Comparison of ENCODE assay signal across 39 cellular contexts in the genomic region with DNA sequence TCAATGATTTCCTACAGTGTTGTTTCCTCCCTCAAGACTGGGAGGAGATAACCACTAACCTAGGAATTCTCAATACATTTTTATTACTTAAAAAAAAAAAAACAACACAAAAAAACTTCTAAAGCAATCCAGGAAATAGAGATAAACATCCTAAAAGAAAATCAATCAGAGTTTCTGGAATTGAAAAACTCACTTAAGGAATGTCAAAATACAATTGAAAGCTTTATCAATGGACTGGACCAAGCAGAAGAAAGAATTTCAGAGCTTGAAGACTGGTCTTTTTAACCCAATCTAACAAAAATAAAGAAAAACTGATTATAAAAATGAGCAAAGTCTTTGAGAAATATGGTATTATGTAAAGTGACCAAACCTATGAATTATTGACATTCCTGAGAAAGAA.
"Had no signal": no experiment of that assay in that cellular context is flagged by ENCODE, and none has a peak within 500 bp of the region (broad histone marks: within the 10 kb centered on the region; RNA-seq: fewer than 3 reads in every experiment).

No MANE protein-coding gene starts in this region.

- H3K4me1 ChIP-seq: adrenal gland, ascending aorta, body of pancreas, breast epithelium had no signal

- H3K36me3 Mint-ChIP-seq: activated naive CD4-positive, alpha-beta T cell treated with anti-CD3 and anti-CD28 coated beads, Interleukin-2, amount 10 ng/mL, durations not matched to agents 7 days and 5 days; activated naive CD4-positive, alpha-beta T cell treated with anti-CD3 and anti-CD28 coated beads, Interleukin-2, amount 50 U/mL, for 24 hours; activated naive CD4-positive, alpha-beta T cell treated with anti-CD3 and anti-CD28 coated beads, Interleukin-2, amount 50 U/mL, for 72 hours; activated naive CD8-positive, alpha-beta T cell treated with anti-CD3 and anti-CD28 coated beads for 36 hours; activated naive CD8-positive, alpha-beta T cell treated with anti-CD3 and anti-CD28 coated beads, Interleukin-2, amount 10 ng/mL, durations not matched to agents 7 days and 5 days; brain had no signal

- H3K4me3 ChIP-seq: adrenal gland, ascending aorta, body of pancreas, breast epithelium, cardiac muscle cell had no signal

- ATAC-seq: activated naive CD4-positive, alpha-beta T cell treated with anti-CD3 and anti-CD28 coated beads, Interleukin-2, amount 50 U/mL, for 72 hours; activated naive CD8-positive, alpha-beta T cell treated with anti-CD3 and anti-CD28 coated beads, Interleukin-2, amount 50 U/mL, for 24 hours; activated T-cell treated with anti-CD3 and anti-CD28 coated beads, Interleukin-2, amount 50 U/mL, for 4 hours; activated T-cell treated with anti-CD3 and anti-CD28 coated beads, Interleukin-2, amount 50 U/mL, for 72 hours; activated T-helper 17 cell treated with anti-CD3 and anti-CD28 coated beads, Interleukin-2, amount 50 U/mL, for 72 hours; body of pancreas had no signal

- H3K4me1 Mint-ChIP-seq: activated naive CD4-positive, alpha-beta T cell treated with anti-CD3 and anti-CD28 coated beads, Interleukin-2, amount 10 ng/mL, durations not matched to agents 7 days and 5 days; activated naive CD4-positive, alpha-beta T cell treated with anti-CD3 and anti-CD28 coated beads, Interleukin-2, amount 50 U/mL, for 24 hours; activated naive CD8-positive, alpha-beta T cell treated with anti-CD3 and anti-CD28 coated beads for 36 hours; activated naive CD8-positive, alpha-beta T cell treated with anti-CD3 and anti-CD28 coated beads, Interleukin-2, amount 10 ng/mL, durations not matched to agents 7 days and 5 days; activated naive CD8-positive, alpha-beta T cell treated with anti-CD3 and anti-CD28 coated beads, Interleukin-2, amount 50 U/mL, for 24 hours; activated T-helper 17 cell treated with anti-CD3 and anti-CD28 coated beads, Interleukin-2, amount 50 U/mL, for 72 hours; brain; central memory CD8-positive, alpha-beta T cell had no signal

- H3K27ac ChIP-seq: adrenal gland, ascending aorta, body of pancreas, brain microvascular endothelial cell, breast epithelium, cardiac muscle cell had no signal

- H3K27ac Mint-ChIP-seq: activated naive CD4-positive, alpha-beta T cell treated with anti-CD3 and anti-CD28 coated beads, Interleukin-2, amount 10 ng/mL, durations not matched to agents 7 days and 5 days; activated naive CD4-positive, alpha-beta T cell treated with anti-CD3 and anti-CD28 coated beads, Interleukin-2, amount 50 U/mL, for 24 hours; activated naive CD4-positive, alpha-beta T cell treated with anti-CD3 and anti-CD28 coated beads, Interleukin-2, amount 50 U/mL, for 72 hours; activated naive CD8-positive, alpha-beta T cell; activated naive CD8-positive, alpha-beta T cell treated with anti-CD3 and anti-CD28 coated beads for 36 hours; activated naive CD8-positive, alpha-beta T cell treated with anti-CD3 and anti-CD28 coated beads, Interleukin-2, amount 10 ng/mL, durations not matched to agents 7 days and 5 days; activated naive CD8-positive, alpha-beta T cell treated with anti-CD3 and anti-CD28 coated beads, Interleukin-2, amount 50 U/mL, for 24 hours; activated T-cell treated with anti-CD3 and anti-CD28 coated beads, Interleukin-2, amount 50 U/mL, for 24 hours; activated T-cell treated with anti-CD3 and anti-CD28 coated beads, Interleukin-2, amount 50 U/mL, for 72 hours; activated T-helper 1 cell treated with anti-CD3 and anti-CD28 coated beads, Interleukin-12 subunit alpha, Interleukin-12 subunit beta, Interleukin-2, Interleukin-4 antibody, amounts not matched to agents 30 ng/mL and 10 ng/mL and 1 ng/mL, durations not matched to agents 14 hours and 24 hours and 36 hours; activated T-helper 17 cell treated with anti-CD3 and anti-CD28 coated beads, Interleukin-2, amount 50 U/mL, for 72 hours; activated T-helper 2 cell treated with anti-CD3 and anti-CD28 coated beads, Interferon-gamma antibody, Interleukin-2, Interleukin-4, amounts not matched to agents 10 μg/mL and 5 μg/mL and 100 μg/mL, durations not matched to agents 14 hours and 24 hours and 36 hours; brain had no signal

- H3K4me3 Mint-ChIP-seq: activated naive CD4-positive, alpha-beta T cell treated with anti-CD3 and anti-CD28 coated beads, Interleukin-2, amount 10 ng/mL, durations not matched to agents 7 days and 5 days; activated naive CD4-positive, alpha-beta T cell treated with anti-CD3 and anti-CD28 coated beads, Interleukin-2, amount 50 U/mL, for 24 hours; activated naive CD8-positive, alpha-beta T cell; activated naive CD8-positive, alpha-beta T cell treated with anti-CD3 and anti-CD28 coated beads for 36 hours; activated naive CD8-positive, alpha-beta T cell treated with anti-CD3 and anti-CD28 coated beads, Interleukin-2, amount 10 ng/mL, durations not matched to agents 7 days and 5 days; activated naive CD8-positive, alpha-beta T cell treated with anti-CD3 and anti-CD28 coated beads, Interleukin-2, amount 50 U/mL, for 24 hours; activated T-cell treated with anti-CD3 and anti-CD28 coated beads, Interleukin-2, amount 50 U/mL, for 24 hours; activated T-cell treated with anti-CD3 and anti-CD28 coated beads, Interleukin-2, amount 50 U/mL, for 4 hours; activated T-cell treated with anti-CD3 and anti-CD28 coated beads, Interleukin-2, amount 50 U/mL, for 72 hours; activated T-helper 1 cell treated with anti-CD3 and anti-CD28 coated beads, Interleukin-12 subunit alpha, Interleukin-12 subunit beta, Interleukin-2, Interleukin-4 antibody, amounts not matched to agents 30 ng/mL and 10 ng/mL and 1 ng/mL, durations not matched to agents 14 hours and 24 hours and 36 hours; activated T-helper 17 cell treated with anti-CD3 and anti-CD28 coated beads, Interleukin-2, amount 50 U/mL, for 72 hours; brain; central memory CD8-positive, alpha-beta T cell had no signal

- FAIRE-seq: astrocyte, bronchial epithelial cell had no signal

- DNase-seq: activated effector memory CD4-positive, alpha-beta T cell treated with anti-CD3 and anti-CD28 coated beads, Interleukin-2, amount 50 U/mL, for 16 hours; activated effector memory CD4-positive, alpha-beta T cell treated with Interleukin-2 at 50 U/mL for 16 hours; activated gamma-delta T cell; activated gamma-delta T cell treated with Interleukin-2 at 50 U/mL for 16 hours; activated naive CD4-positive, alpha-beta T cell; activated naive CD4-positive, alpha-beta T cell treated with anti-CD3 and anti-CD28 coated beads, Interleukin-2, amount 10 ng/mL, durations not matched to agents 7 days and 5 days; activated naive CD4-positive, alpha-beta T cell treated with anti-CD3 and anti-CD28 coated beads, Interleukin-2, amount 50 U/mL, for 16 hours; activated naive CD4-positive, alpha-beta T cell treated with Interleukin-2 at 50 U/mL for 16 hours; activated naive CD8-positive, alpha-beta T cell treated with anti-CD3 and anti-CD28 coated beads for 36 hours; activated naive CD8-positive, alpha-beta T cell treated with anti-CD3 and anti-CD28 coated beads, Interleukin-2, amount 10 ng/mL, durations not matched to agents 7 days and 5 days; activated naive CD8-positive, alpha-beta T cell treated with anti-CD3 and anti-CD28 coated beads, Interleukin-2, amount 50 U/mL, for 24 hours; activated T-cell treated with anti-CD3 and anti-CD28 coated beads, Interleukin-2, amount 50 U/mL, for 1 hour; activated T-cell treated with anti-CD3 and anti-CD28 coated beads, Interleukin-2, amount 50 U/mL, for 24 hours; activated T-cell treated with anti-CD3 and anti-CD28 coated beads, Interleukin-2, amount 50 U/mL, for 4 hours; activated T-cell treated with anti-CD3 and anti-CD28 coated beads, Interleukin-2, amount 50 U/mL, for 48 hours; activated T-cell treated with anti-CD3 and anti-CD28 coated beads, Interleukin-2, amount 50 U/mL, for 72 hours; adrenal gland; amniotic stem cell; amygdala; anterior cingulate cortex; aorta; body of pancreas; brain microvascular endothelial cell; caudate nucleus; central memory CD4-positive, alpha-beta T cell; cerebellar nuclear complex had no signal

- H3K27me3 Mint-ChIP-seq: activated naive CD4-positive, alpha-beta T cell treated with anti-CD3 and anti-CD28 coated beads, Interleukin-2, amount 10 ng/mL, durations not matched to agents 7 days and 5 days; activated naive CD4-positive, alpha-beta T cell treated with anti-CD3 and anti-CD28 coated beads, Interleukin-2, amount 50 U/mL, for 24 hours; activated naive CD8-positive, alpha-beta T cell; activated naive CD8-positive, alpha-beta T cell treated with anti-CD3 and anti-CD28 coated beads for 36 hours; activated naive CD8-positive, alpha-beta T cell treated with anti-CD3 and anti-CD28 coated beads, Interleukin-2, amount 10 ng/mL, durations not matched to agents 7 days and 5 days; activated naive CD8-positive, alpha-beta T cell treated with anti-CD3 and anti-CD28 coated beads, Interleukin-2, amount 50 U/mL, for 24 hours; activated T-cell treated with anti-CD3 and anti-CD28 coated beads, Interleukin-2, amount 50 U/mL, for 24 hours; activated T-helper 17 cell treated with anti-CD3 and anti-CD28 coated beads, Interleukin-2, amount 50 U/mL, for 72 hours; central memory CD8-positive, alpha-beta T cell had no signal

- H3K36me3 ChIP-seq: adrenal gland, ascending aorta, brain microvascular endothelial cell, breast epithelium, cardiac muscle cell had no signal

- H3K27me3 ChIP-seq: adrenal gland, ascending aorta, body of pancreas, brain microvascular endothelial cell, breast epithelium, cardiac muscle cell had no signal
